In genomic region chr19:14411161-14411560, GRCh38 we compare ENCODE assay signal across 23 cellular contexts. TPM values are rescaled to one million over a fixed set of nuclear protein-coding genes. Genes with fewer than 3 reads are reported as not detected.
DNase-seq lines count a peak whose midpoint lies in the region; ATAC-seq, FAIRE-seq and TF ChIP-seq lines count a peak whose summit lies in the region.
"Had no signal": no experiment of that assay in that cellular context is flagged by ENCODE, and none has a peak within 500 bp of the region (broad histone marks: within the 10 kb centered on the region; RNA-seq: fewer than 3 reads in every experiment).

No MANE protein-coding gene starts in this region.

- H3K27ac Mint-ChIP-seq in activated T-cell treated with anti-CD3 and anti-CD28 coated beads, Interleukin-2, amount 50 U/mL, for 24 hours = peak overlapping the region; percentile 92
- H3K27ac Mint-ChIP-seq: neural progenitor cell had no signal

- H3K9me1 ChIP-seq in K562 (ENCODE audit: control insufficient read depth, insufficient read depth, low read length) = peaks cover 11% of the 10 kb centered on the region

- CTCF ChIA-PET in RWPE1 (lab: Yijun Ruan, JAX) (no interaction called here), K562 (lab: Yijun Ruan, JAX; ENCODE audit: low intra/inter-chr PET ratio) (interaction anchor here (0.6 kb wide), 1 partner anchor 13 kb away, joined by 3 read pairs; no protein-coding TSS in a partner anchor)

- peaks cover 53% of the 10 kb centered on the region for H3K4me1 Mint-ChIP-seq in activated T-cell treated with anti-CD3 and anti-CD28 coated beads, Interleukin-2, amount 50 U/mL, for 24 hours (ENCODE audit: low read depth)
- peaks cover 64% of the 10 kb centered on the region for H3K4me1 Mint-ChIP-seq in activated T-cell treated with anti-CD3 and anti-CD28 coated beads, Interleukin-2, amount 50 U/mL, for 4 hours (ENCODE audit: low read depth)

- no peak for FAIRE-seq in K562 (lab: Jason Lieb, UNC)
- FAIRE-seq: A204.1 had no signal

- intact Hi-C loops in K562 (cut with micrococcal nuclease) (no loop called here), spleen (cut with DNase I; ENCODE audit: low total_unique reads) (no loop called here)

- no TSS peak for BruUV-seq in K562 (replicated peaks; lab: Mats Ljungman, UMichigan)

- H3K9me3 ChIP-seq in K562 (replicated peaks; ENCODE audit: control insufficient read depth, insufficient read depth, low read depth, low read length) (no peaks in the 10 kb centered on the region), spleen (no peaks in the 10 kb centered on the region)
- H3K9me3 ChIP-seq: gastroesophageal sphincter, psoas muscle, uterus had no signal

- no peaks in the 10 kb centered on the region for H3K27me3 Mint-ChIP-seq in activated T-cell treated with anti-CD3 and anti-CD28 coated beads, Interleukin-2, amount 50 U/mL, for 24 hours
- no peaks in the 10 kb centered on the region for H3K27me3 Mint-ChIP-seq in activated T-cell treated with anti-CD3 and anti-CD28 coated beads, Interleukin-2, amount 50 U/mL, for 4 hours (ENCODE audit: low read depth)

- no peak overlapping the region for H3K9ac ChIP-seq in K562 (ENCODE audit: insufficient read depth in 1 of 2, low read depth in 2 of 2, low read length in 2 of 2)
- H3K9ac ChIP-seq: neural progenitor cell had no signal

- H3K27me3 ChIP-seq in K562 (ENCODE audit: control insufficient read depth in 2 of 2, insufficient read depth in 2 of 2, low read length in 2 of 2) (no peaks in the 10 kb centered on the region), spleen (replicated peaks in 1 of 7) (no peaks in the 10 kb centered on the region)
- H3K27me3 ChIP-seq: dorsolateral prefrontal cortex, gastroesophageal sphincter, neural progenitor cell, uterus had no signal

- H3K9me3 Mint-ChIP-seq in activated T-cell treated with anti-CD3 and anti-CD28 coated beads, Interleukin-2, amount 50 U/mL, for 24 hours = no peaks in the 10 kb centered on the region
- no peaks in the 10 kb centered on the region for H3K9me3 Mint-ChIP-seq in activated T-cell treated with anti-CD3 and anti-CD28 coated beads, Interleukin-2, amount 50 U/mL, for 4 hours
- H3K9me3 Mint-ChIP-seq: CD14-positive monocyte, neural progenitor cell had no signal

- peaks cover 75% of the 10 kb centered on the region for H4K20me1 ChIP-seq in K562 (replicated peaks; ENCODE audit: control insufficient read depth, insufficient read depth, low read length)

- ATAC-seq in activated T-cell treated with anti-CD3 and anti-CD28 coated beads, Interleukin-2, amount 50 U/mL, for 4 hours = no peak
- ATAC-seq in K562 = no peak
- ATAC-seq in HG02840 (IDR thresholded peaks at IDR 0.05; ENCODE audit: low FRiP score, unreplicated experiment) = no peak
- ATAC-seq in GM18519 (IDR thresholded peaks at IDR 0.05; ENCODE audit: low FRiP score, unreplicated experiment) = no peak
- ATAC-seq: gastroesophageal sphincter, HCT116, psoas muscle had no signal

- no peak overlapping the region for H2AFZ ChIP-seq in K562 (ENCODE audit: low read depth, low read length)
- H2AFZ ChIP-seq: neural progenitor cell had no signal

- H3K36me3 ChIP-seq in K562 (ENCODE audit: control insufficient read depth, insufficient read depth, low read length) (peaks cover 98% of the 10 kb centered on the region), spleen (peaks cover 8 to 100% (median 73%) of the 10 kb centered on the region in 6 donors)
- H3K36me3 ChIP-seq: neural progenitor cell, uterus had no signal

- H3K27ac ChIP-seq in RWPE1 (peak overlapping the region; percentile 70), K562 (ENCODE audit: extremely low read depth, low read depth, low read length) (no peak overlapping the region), spleen (peak overlapping the region; percentile 47 to 89 (median 82))
- H3K27ac ChIP-seq: gastroesophageal sphincter, neural progenitor cell, psoas muscle, uterus had no signal

- H3K4me1 ChIP-seq in K562 (replicated peaks in 1 of 2; ENCODE audit: control insufficient read depth in 2 of 2, insufficient read depth in 2 of 2, low read length in 2 of 2) (peaks cover 4 to 58% of the 10 kb centered on the region in 2 experiments; a peak in 4 of 5 replicates), spleen (peaks cover 54 to 100% (median 87%) of the 10 kb centered on the region in 6 donors)
- H3K4me1 ChIP-seq: neural progenitor cell had no signal

- H3K4me3 Mint-ChIP-seq in activated T-cell treated with anti-CD3 and anti-CD28 coated beads, Interleukin-2, amount 50 U/mL, for 24 hours = no peak overlapping the region
- H3K4me3 Mint-ChIP-seq in activated T-cell treated with anti-CD3 and anti-CD28 coated beads, Interleukin-2, amount 50 U/mL, for 4 hours = no peak overlapping the region
- H3K4me3 Mint-ChIP-seq: CD14-positive monocyte, neural progenitor cell had no signal

- peaks cover 52% of the 10 kb centered on the region for H3K79me2 ChIP-seq in K562 (ENCODE audit: control insufficient read depth, insufficient read depth, low read length)

- no peak overlapping the region for H3K4me2 ChIP-seq in K562 (ENCODE audit: insufficient read depth, low read length)
- H3K4me2 ChIP-seq: neural progenitor cell had no signal

- POLR2A ChIA-PET in RWPE1 (lab: Yijun Ruan, JAX; ENCODE audit: low non-redundant PET) = no interaction called here
- POLR2A ChIA-PET in K562 (lab: Yijun Ruan, JAX) = interaction anchor here (0.5 to 1.2 kb wide), 6 partner anchors 9 to 149 kb away, joined by 3 to 6 read pairs (median 3); no protein-coding TSS in a partner anchor

- no peak overlapping the region for H3K4me3 ChIP-seq in K562
- peak overlapping the region in 1 of 8 donors; percentile 38 for H3K4me3 ChIP-seq in spleen
- H3K4me3 ChIP-seq: dorsolateral prefrontal cortex, gastroesophageal sphincter, neural progenitor cell, psoas muscle, skin epidermis, uterus had no signal

- WGBS in K562 (ENCODE audit: insufficient coverage, low coverage, missing lambda C conversion rate) = 97% methylated on average over 12 of the region's 12 CpGs
- WGBS in spleen, 5 donors = 83 to 90% (median 88%) methylated on average over 6 to 12 of the region's 12 CpGs

- TF ChIP-seq CTCF in RWPE1 (conservative IDR thresholded peaks at IDR 0.05; ENCODE audit: low read depth) = no peak
- TF ChIP-seq CTCF in K562 (IDR thresholded peaks at IDR 0.05 in 2 of 3, conservative IDR thresholded peaks at IDR 0.05 in 1 of 3; ENCODE audit: insufficient read depth in 2 of 3, low read depth in 1 of 3, low read length in 3 of 3) = no peak
- no peak for TF ChIP-seq CTCF in spleen (IDR thresholded peaks at IDR 0.05 in 8 of 11, conservative IDR thresholded peaks at IDR 0.05 in 3 of 11)

- in situ Hi-C loops in K562 (cut with MboI) = no loop called here

- TF ChIP-seq RAD21 in K562 (CRISPR knock-in tag; conservative IDR thresholded peaks at IDR 0.05 in 1 of 2, IDR thresholded peaks at IDR 0.05 in 1 of 2) = no peak

- no peak for TF ChIP-seq EP300 in K562 (IDR thresholded peaks at IDR 0.05; ENCODE audit: low read length)

- H3K36me3 Mint-ChIP-seq in activated T-cell treated with anti-CD3 and anti-CD28 coated beads, Interleukin-2, amount 50 U/mL, for 24 hours (ENCODE audit: low read depth) = peaks cover 94% of the 10 kb centered on the region
- H3K36me3 Mint-ChIP-seq in activated T-cell treated with anti-CD3 and anti-CD28 coated beads, Interleukin-2, amount 50 U/mL, for 4 hours (ENCODE audit: insufficient read depth) = peaks cover 52% of the 10 kb centered on the region

- DNase-seq in activated T-cell treated with anti-CD3 and anti-CD28 coated beads, Interleukin-2, amount 50 U/mL, for 24 hours = no peak
- no peak for DNase-seq in activated T-cell treated with anti-CD3 and anti-CD28 coated beads, Interleukin-2, amount 50 U/mL, for 4 hours
- DNase-seq in RWPE1 (ENCODE audit: low spot score) = no peak
- DNase-seq in K562 (ENCODE audit: extremely low read depth in 1 of 4, low spot score in 3 of 4) = peak in 1 of 4 experiments; percentile 4
- no peak for DNase-seq in spleen
- DNase-seq in glomerular visceral epithelial cell (ENCODE audit: extremely low spot score) = no peak
- DNase-seq: activated CD4-positive, alpha-beta T cell treated with anti-CD3 and anti-CD28 coated beads for 48 hours; amygdala; dorsolateral prefrontal cortex; NCI-H2029 treated with DMSO at 0.1 percent for 48 hours; NCI-H510A; psoas muscle; RPMI8226; stimulated activated CD4-positive, alpha-beta T cell treated with anti-CD3 and anti-CD28 coated beads, Interleukin-4, amount 100 ng/mL, for 1 hour; uterus had no signal

- TF ChIP-seq POLR2A in K562 (conservative IDR thresholded peaks at IDR 0.05) (no peak), spleen (IDR thresholded peaks at IDR 0.05) (no peak)

RNA-seq across cellular contexts. Expression of gene DDX39A, which starts 8.0 kb away (rescaled TPM):
- 100 to 1,000 TPM; 538 to 557 (median 548) TPM for total RNA-seq in activated T-cell treated with anti-CD3 and anti-CD28 coated beads, Interleukin-2, amount 50 U/mL, for 4 hours
- total RNA-seq in K562 (2011; cell fraction: chromatin; rRNA removed; ENCODE audit: low replicate concordance) = 212 and 603 TPM in 2 replicates
- total RNA-seq in K562 (2011; cell fraction: nucleolus; rRNA removed) = 468 and 513 TPM in 2 replicates
- 227 and 308 TPM in 2 replicates for total RNA-seq in K562 (2011; cell fraction: nucleoplasm; rRNA removed)
- total RNA-seq in K562 (2014; rRNA removed) = 239 and 284 TPM in 2 replicates
- total RNA-seq in K562 (2014; rRNA removed; fragmentation: Illumina TruSeq; extraction: Trizol) = 75.4 and 90.3 TPM in 2 replicates
- total RNA-seq in K562 (2015; rRNA removed; fragmentation: Illumina TruSeq; extraction: Trizol) = 163 and 166 TPM in 2 replicates
- total RNA-seq in K562 (2021) = 244 and 249 TPM in 2 replicates
- polyA plus RNA-seq in K562 (2011; rRNA removed) = 120 and 136 TPM in 2 replicates
- polyA plus RNA-seq in K562 (2011; cell fraction: cytosol; rRNA removed) = 104 and 196 TPM in 2 replicates
- 938 and 1,011 TPM in 2 replicates for polyA plus RNA-seq in K562 (2011; cell fraction: nucleus; rRNA removed)
- 261 and 285 TPM in 2 replicates for polyA plus RNA-seq in K562 (2012)
- 140 and 177 TPM in 2 replicates for polyA plus RNA-seq in K562 (2014; fragmentation: Illumina TruSeq; extraction: Trizol)
- 100 to 1,000 TPM; 188 to 230 TPM for polyA plus RNA-seq in K562 (2014; fragmentation: Nextera tagmentation; extraction: Ambion mirVana)
- polyA plus RNA-seq in K562 (2014; rRNA removed) = 239 and 250 TPM in 2 replicates
- 62.7 and 99.1 TPM in 2 replicates for polyA minus RNA-seq in K562 (2011; rRNA and poly(A)+ RNA removed)
- 83.0 and 99.1 TPM in 2 replicates for polyA minus RNA-seq in K562 (2011; cell fraction: cytosol; rRNA and poly(A)+ RNA removed)
- polyA minus RNA-seq in K562 (2011; cell fraction: nucleus; rRNA and poly(A)+ RNA removed) = 152 and 185 TPM in 2 replicates
- 100 to 1,000 TPM in 6 of 7 donors, 10 to 100 TPM in 1; 81.8 to 155 (median 124) TPM for total RNA-seq in spleen
- 100 to 1,000 TPM; 176 to 267 (median 248) TPM for polyA plus RNA-seq in spleen

RNA-seq across cellular contexts. Expression of gene PKN1, which starts 21.9 kb away (rescaled TPM):
- 100 to 1,000 TPM; 171 to 213 (median 197) TPM for total RNA-seq in activated T-cell treated with anti-CD3 and anti-CD28 coated beads, Interleukin-2, amount 50 U/mL, for 4 hours
- 22.5 and 89.0 TPM in 2 replicates for total RNA-seq in K562 (2011; cell fraction: chromatin; rRNA removed; ENCODE audit: low replicate concordance)
- 76.9 and 79.6 TPM in 2 replicates for total RNA-seq in K562 (2011; cell fraction: nucleolus; rRNA removed)
- 33.7 and 45.6 TPM in 2 replicates for total RNA-seq in K562 (2011; cell fraction: nucleoplasm; rRNA removed)
- total RNA-seq in K562 (2014; rRNA removed) = 108 and 133 TPM in 2 replicates
- total RNA-seq in K562 (2014; rRNA removed; fragmentation: Illumina TruSeq; extraction: Trizol) = 25.8 and 37.3 TPM in 2 replicates
- 75.0 and 80.6 TPM in 2 replicates for total RNA-seq in K562 (2015; rRNA removed; fragmentation: Illumina TruSeq; extraction: Trizol)
- 222 and 228 TPM in 2 replicates for total RNA-seq in K562 (2021)
- polyA plus RNA-seq in K562 (2011; rRNA removed) = 52.1 and 63.7 TPM in 2 replicates
- 66.1 and 116 TPM in 2 replicates for polyA plus RNA-seq in K562 (2011; cell fraction: cytosol; rRNA removed)
- polyA plus RNA-seq in K562 (2011; cell fraction: nucleus; rRNA removed) = 105 and 144 TPM in 2 replicates
- 160 and 186 TPM in 2 replicates for polyA plus RNA-seq in K562 (2012)
- 77.5 and 97.5 TPM in 2 replicates for polyA plus RNA-seq in K562 (2014; fragmentation: Illumina TruSeq; extraction: Trizol)
- polyA plus RNA-seq in K562 (2014; fragmentation: Nextera tagmentation; extraction: Ambion mirVana) = under 1 TPM; 0.30 to 0.57 TPM
- polyA plus RNA-seq in K562 (2014; rRNA removed) = 97.3 and 108 TPM in 2 replicates
- 37.3 and 59.9 TPM in 2 replicates for polyA minus RNA-seq in K562 (2011; rRNA and poly(A)+ RNA removed)
- 93.0 and 105 TPM in 2 replicates for polyA minus RNA-seq in K562 (2011; cell fraction: cytosol; rRNA and poly(A)+ RNA removed)
- polyA minus RNA-seq in K562 (2011; cell fraction: nucleus; rRNA and poly(A)+ RNA removed) = 25.6 and 39.1 TPM in 2 replicates
- total RNA-seq in spleen = 100 to 1,000 TPM; 138 to 213 (median 175) TPM
- 100 to 1,000 TPM in 2 of 3 donors, 10 to 100 TPM in 1; 93.3 to 186 (median 113) TPM for polyA plus RNA-seq in spleen

RNA-seq across cellular contexts. Expression of gene ADGRE5, which starts 29.9 kb away (rescaled TPM):
- 100 to 1,000 TPM; 217 to 280 (median 218) TPM for total RNA-seq in activated T-cell treated with anti-CD3 and anti-CD28 coated beads, Interleukin-2, amount 50 U/mL, for 4 hours
- total RNA-seq in K562 (2011; cell fraction: chromatin; rRNA removed; ENCODE audit: low replicate concordance) = 133 and 378 TPM in 2 replicates
- 188 and 218 TPM in 2 replicates for total RNA-seq in K562 (2011; cell fraction: nucleolus; rRNA removed)
- 153 and 170 TPM in 2 replicates for total RNA-seq in K562 (2011; cell fraction: nucleoplasm; rRNA removed)
- total RNA-seq in K562 (2014; rRNA removed) (31.1 and 34.2 TPM in 2 replicates), K562 (2014; rRNA removed; fragmentation: Illumina TruSeq; extraction: Trizol) (8.3 and 10.0 TPM in 2 replicates), K562 (2015; rRNA removed; fragmentation: Illumina TruSeq; extraction: Trizol) (11.4 and 11.9 TPM in 2 replicates), K562 (2021) (58.2 and 68.9 TPM in 2 replicates), spleen (100 to 1,000 TPM; 190 to 455 (median 280) TPM)
- polyA plus RNA-seq in K562 (2011; rRNA removed) (15.6 and 30.7 TPM in 2 replicates), K562 (2014; fragmentation: Illumina TruSeq; extraction: Trizol) (32.2 and 45.4 TPM in 2 replicates), K562 (2014; fragmentation: Nextera tagmentation; extraction: Ambion mirVana) (1 to 10 TPM; 2.5 to 3.1 TPM), K562 (2014; rRNA removed) (28.2 and 35.7 TPM in 2 replicates), spleen (10 to 100 TPM; 42.8 to 87.8 (median 55.7) TPM)
- polyA plus RNA-seq in K562 (2011; cell fraction: cytosol; rRNA removed) = 15.4 and 18.5 TPM in 2 replicates
- 97.7 and 167 TPM in 2 replicates for polyA plus RNA-seq in K562 (2011; cell fraction: nucleus; rRNA removed)
- 50.5 and 78.5 TPM in 2 replicates for polyA plus RNA-seq in K562 (2012)
- 22.6 and 23.8 TPM in 2 replicates for polyA minus RNA-seq in K562 (2011; rRNA and poly(A)+ RNA removed)
- 20.7 and 23.5 TPM in 2 replicates for polyA minus RNA-seq in K562 (2011; cell fraction: cytosol; rRNA and poly(A)+ RNA removed)
- 38.5 and 43.3 TPM in 2 replicates for polyA minus RNA-seq in K562 (2011; cell fraction: nucleus; rRNA and poly(A)+ RNA removed)
